21 cellular contexts compared by ENCODE assay signal in genomic region chr14:31080060-31080459, GRCh38. TPM values are rescaled to one million over a fixed set of nuclear protein-coding genes. Genes with fewer than 3 reads are reported as not detected.
DNase-seq lines count a peak whose midpoint lies in the region; ATAC-seq, FAIRE-seq and TF ChIP-seq lines count a peak whose summit lies in the region.
"Had no signal": no experiment of that assay in that cellular context is flagged by ENCODE, and none has a peak within 500 bp of the region (broad histone marks: within the 10 kb centered on the region; RNA-seq: fewer than 3 reads in every experiment).

No MANE protein-coding gene starts in this region.

- peak overlapping the region; percentile 24; the same call in 1 of the 2 replicates for H3K4me2 ChIP-seq in HCT116 (ENCODE audit: low read length)

- no peaks in the 10 kb centered on the region for H3K79me2 ChIP-seq in HCT116 (ENCODE audit: insufficient read depth, low read length)

- H3K27me3 Mint-ChIP-seq in activated CD4-positive, alpha-beta memory T cell treated with anti-CD3 and anti-CD28 coated beads, Interleukin-2, amount 10 ng/mL, durations not matched to agents 7 days and 5 days: no peaks in the 10 kb centered on the region
- H3K27me3 Mint-ChIP-seq: activated CD8-positive, alpha-beta memory T cell treated with anti-CD3 and anti-CD28 coated beads, Interleukin-2, amount 10 ng/mL, durations not matched to agents 7 days and 5 days; T-helper 17 cell had no signal

- RAD21 ChIA-PET in HCT116 (lab: Charles Lee; ENCODE audit: low non-redundant PET in 1 of 2, low total read pairs in 2 of 2, uncharacterized antibody in 2 of 2, unreplicated experiment in 2 of 2): no interaction called here

- H3K27ac ChIP-seq in AG04450 (ENCODE audit: low read depth, low read length): no peak overlapping the region
- H3K27ac ChIP-seq in HCT116 (ENCODE audit: low read depth, low read length): no peak overlapping the region
- H3K27ac ChIP-seq: skin epidermis had no signal

- no peak for TF ChIP-seq POLR2A in HCT116 (IDR thresholded peaks at IDR 0.05; ENCODE audit: borderline replicate concordance, extremely low read depth, insufficient read depth, insufficient read length)

- TF ChIP-seq RAD21 in HCT116 (IDR thresholded peaks at IDR 0.05; ENCODE audit: low read depth): no peak

- H3K4me3 ChIP-seq in AG04450 (ENCODE audit: low read depth, low read length) (no peak overlapping the region), HCT116 (replicated peaks in 1 of 2; ENCODE audit: low read depth in 1 of 2, low read length in 2 of 2) (no peak overlapping the region)
- H3K4me3 ChIP-seq: skin epidermis, tibial artery had no signal

- POLR2A ChIA-PET in AG04450 (lab: Yijun Ruan, JAX) (no interaction called here), HCT116 (lab: Charles Lee) (no interaction called here)
- POLR2A ChIA-PET in activated CD4-positive, alpha-beta memory T cell treated with anti-CD3 and anti-CD28 coated beads, Interleukin-2, amount 10 ng/mL, durations not matched to agents 7 days and 5 days (lab: Charles Lee): no interaction called here

- no peak overlapping the region for H3K4me3 Mint-ChIP-seq in activated CD4-positive, alpha-beta memory T cell treated with anti-CD3 and anti-CD28 coated beads, Interleukin-2, amount 10 ng/mL, durations not matched to agents 7 days and 5 days
- H3K4me3 Mint-ChIP-seq: activated CD8-positive, alpha-beta memory T cell treated with anti-CD3 and anti-CD28 coated beads, Interleukin-2, amount 10 ng/mL, durations not matched to agents 7 days and 5 days; T-helper 17 cell had no signal

- TF ChIP-seq CTCF in AG04450 (IDR thresholded peaks at IDR 0.05; ENCODE audit: low read depth, low read length): no peak
- TF ChIP-seq CTCF in HCT116 (IDR thresholded peaks at IDR 0.05 in 2 of 3, conservative IDR thresholded peaks at IDR 0.05 in 1 of 3; ENCODE audit: borderline replicate concordance in 1 of 3, insufficient read depth in 1 of 3, low read depth in 2 of 3, low read length in 2 of 3): no peak

- peak; percentile 11 for DNase-seq in AG04450 (ENCODE audit: low read depth, low spot score)
- no peak for DNase-seq in HCT116 (ENCODE audit: low read depth, low spot score)
- DNase-seq in SW480 (ENCODE audit: low spot score): peak; percentile 39
- peak; percentile 42 for DNase-seq in fibroblast of the conjunctiva (ENCODE audit: low read depth)
- no peak for DNase-seq in CD1c-positive myeloid dendritic cell (ENCODE audit: extremely low spot score)
- DNase-seq in activated CD4-positive, alpha-beta memory T cell treated with anti-CD3 and anti-CD28 coated beads, Interleukin-2, amount 10 ng/mL, durations not matched to agents 7 days and 5 days: no peak
- no peak for DNase-seq in urothelium cell line (ENCODE audit: low spot score)
- DNase-seq: activated CD8-positive, alpha-beta memory T cell treated with anti-CD3 and anti-CD28 coated beads, Interleukin-2, amount 10 ng/mL, durations not matched to agents 7 days and 5 days; activated effector memory CD4-positive, alpha-beta T cell treated with Interleukin-2 at 50 U/mL for 16 hours; anterior cingulate cortex; BE2C; kidney glomerular epithelial cell; NCI-H1694 treated with DMSO at 0.1 percent for 48 hours; NCI-H774; occipital lobe; T-helper 17 cell; tibial artery had no signal

- no peak overlapping the region for H3K9ac ChIP-seq in HCT116 (ENCODE audit: low read length)

- no peaks in the 10 kb centered on the region for H3K9me3 ChIP-seq in AG04450 (ENCODE audit: control insufficient read depth, insufficient read depth, low read length)
- H3K9me3 ChIP-seq in HCT116 (ENCODE audit: control insufficient read depth in 1 of 2, insufficient read depth in 1 of 2, low read depth in 1 of 2, low read length in 2 of 2): no peaks in the 10 kb centered on the region
- H3K9me3 ChIP-seq: BE2C, tibial artery had no signal

- no peaks in the 10 kb centered on the region for H3K27me3 ChIP-seq in AG04450 (ENCODE audit: control insufficient read depth, insufficient read depth, low read length)
- no peaks in the 10 kb centered on the region for H3K27me3 ChIP-seq in HCT116 (ENCODE audit: insufficient read depth, low read length)
- H3K27me3 ChIP-seq: BE2C, tibial artery had no signal

- no peaks in the 10 kb centered on the region for H3K4me1 Mint-ChIP-seq in activated CD4-positive, alpha-beta memory T cell treated with anti-CD3 and anti-CD28 coated beads, Interleukin-2, amount 10 ng/mL, durations not matched to agents 7 days and 5 days
- H3K4me1 Mint-ChIP-seq: activated CD8-positive, alpha-beta memory T cell treated with anti-CD3 and anti-CD28 coated beads, Interleukin-2, amount 10 ng/mL, durations not matched to agents 7 days and 5 days had no signal

- H3K9me2 ChIP-seq in HCT116 (ENCODE audit: insufficient read depth): no peaks in the 10 kb centered on the region

- H3K36me3 Mint-ChIP-seq in activated CD4-positive, alpha-beta memory T cell treated with anti-CD3 and anti-CD28 coated beads, Interleukin-2, amount 10 ng/mL, durations not matched to agents 7 days and 5 days (ENCODE audit: low read depth): peaks cover 3% of the 10 kb centered on the region

- BruUV-seq in HCT116 (replicated peaks; lab: Mats Ljungman, UMichigan): no TSS peak

- no peaks in the 10 kb centered on the region for H4K20me1 ChIP-seq in HCT116 (ENCODE audit: insufficient read depth)

- FAIRE-seq in urothelium cell line (lab: Jason Lieb, UNC): no peak
- FAIRE-seq: endothelial cell of umbilical vein, H54 had no signal

- H3K36me3 ChIP-seq in HCT116 (ENCODE audit: control insufficient read depth in 1 of 2, insufficient read depth in 2 of 2, low read length in 2 of 2): no peaks in the 10 kb centered on the region
- H3K36me3 ChIP-seq: BE2C had no signal

- ATAC-seq in HCT116 (no peak), HG03469 (IDR thresholded peaks at IDR 0.05; ENCODE audit: unreplicated experiment) (no peak)
- ATAC-seq: activated CD8-positive, alpha-beta memory T cell treated with anti-CD3 and anti-CD28 coated beads, Interleukin-2, amount 10 ng/mL, durations not matched to agents 7 days and 5 days; T-helper 17 cell had no signal

- peaks cover 3% of the 10 kb centered on the region for H3K9me3 Mint-ChIP-seq in activated CD4-positive, alpha-beta memory T cell treated with anti-CD3 and anti-CD28 coated beads, Interleukin-2, amount 10 ng/mL, durations not matched to agents 7 days and 5 days

- peaks cover 13 to 21% of the 10 kb centered on the region in 2 experiments for H3K4me1 ChIP-seq in HCT116 (ENCODE audit: control insufficient read depth in 1 of 2, insufficient read depth in 2 of 2, low read length in 2 of 2)
- H3K4me1 ChIP-seq: BE2C had no signal

- H3K27ac Mint-ChIP-seq in activated CD4-positive, alpha-beta memory T cell treated with anti-CD3 and anti-CD28 coated beads, Interleukin-2, amount 10 ng/mL, durations not matched to agents 7 days and 5 days: no peak overlapping the region
- H3K27ac Mint-ChIP-seq: activated CD8-positive, alpha-beta memory T cell treated with anti-CD3 and anti-CD28 coated beads, Interleukin-2, amount 10 ng/mL, durations not matched to agents 7 days and 5 days; T-helper 17 cell had no signal

- intact Hi-C loops in HCT116 (cut with micrococcal nuclease): loop anchor here (5.0 kb wide), 1 partner anchor 423 kb away; no protein-coding TSS in a partner anchor

- no peak overlapping the region for H2AFZ ChIP-seq in HCT116 (ENCODE audit: low read depth, low read length, poor library complexity, severe bottlenecking)

- CTCF ChIA-PET in AG04450 (lab: Charles Lee): no interaction called here
- CTCF ChIA-PET in HCT116 (lab: Charles Lee): no interaction called here
- CTCF ChIA-PET in activated CD4-positive, alpha-beta memory T cell treated with anti-CD3 and anti-CD28 coated beads, Interleukin-2, amount 10 ng/mL, durations not matched to agents 7 days and 5 days (lab: Charles Lee): no interaction called here

TF ChIP-seq in HCT116, 20 proteins besides CTCF, POLR2A, EP300 and RAD21 (continues in another document):
- TF ChIP-seq JUND (IDR thresholded peaks at IDR 0.05) (no peak), POLR2AphosphoS5 (IDR thresholded peaks at IDR 0.05; ENCODE audit: low read depth, low read length) (no peak), ATF3 (IDR thresholded peaks at IDR 0.05) (no peak), SP1 (IDR thresholded peaks at IDR 0.05; ENCODE audit: low read depth) (no peak), SRF (IDR thresholded peaks at IDR 0.05; ENCODE audit: low read depth) (no peak), CBX3 (IDR thresholded peaks at IDR 0.05; ENCODE audit: low read depth) (no peak), CEBPB (IDR thresholded peaks at IDR 0.05; ENCODE audit: low read depth) (no peak)

RNA-seq across cellular contexts. Expression of gene STRN3, which starts 53.9 kb away (rescaled TPM):
- polyA plus RNA-seq in AG04450 (2011; rRNA removed): 30.6 and 41.1 TPM in 2 replicates
- 40.1 and 65.9 TPM in 2 replicates for polyA minus RNA-seq in AG04450 (2011; rRNA and poly(A)+ RNA removed)
- total RNA-seq in HCT116 (2021; ENCODE audit: unreplicated experiment): 43.4 TPM
- 18.5 and 22.7 TPM in 2 replicates for polyA plus RNA-seq in HCT116 (2012)
- 10 to 100 TPM; 22.3 to 25.4 TPM for total RNA-seq in activated CD4-positive, alpha-beta memory T cell treated with anti-CD3 and anti-CD28 coated beads, Interleukin-2, amount 10 ng/mL, durations not matched to agents 7 days and 5 days

RNA-seq across cellular contexts. Expression of gene AP4S1, which starts 54.6 kb away (rescaled TPM):
- polyA plus RNA-seq in AG04450 (2011; rRNA removed): 5.5 and 8.0 TPM in 2 replicates
- polyA minus RNA-seq in AG04450 (2011; rRNA and poly(A)+ RNA removed): 4.1 and 4.8 TPM in 2 replicates
- total RNA-seq in HCT116 (2021; ENCODE audit: unreplicated experiment): 5.0 TPM
- polyA plus RNA-seq in HCT116 (2012): 1.9 and 2.3 TPM in 2 replicates
- 1 to 10 TPM; 3.7 to 4.2 TPM for total RNA-seq in activated CD4-positive, alpha-beta memory T cell treated with anti-CD3 and anti-CD28 coated beads, Interleukin-2, amount 10 ng/mL, durations not matched to agents 7 days and 5 days

Comparison
In these comparisons a context has a peak if more than half of its experiments do, and no peak if none do; other contexts are left out.
1. DNase-seq: peak in AG04450 (single experiment), SW480 (single experiment) and fibroblast of the conjunctiva (single experiment); none in HCT116 (single experiment), CD1c-positive myeloid dendritic cell (single experiment), activated CD4-positive, alpha-beta memory T cell treated with anti-CD3 and anti-CD28 coated beads, Interleukin-2, amount 10 ng/mL, durations not matched to agents 7 days and 5 days (single experiment) and urothelium cell line (single experiment).